In genomic region chr5:96567188-96567587, GRCh38 we compare ENCODE assay signal across 12 cellular contexts.
A peak's percentile ranks its signal among the peaks of the same experiment; 100 is the strongest.
DNase-seq lines count a peak whose midpoint lies in the region; ATAC-seq, FAIRE-seq and TF ChIP-seq lines count a peak whose summit lies in the region.
"Had no signal": no experiment of that assay in that cellular context is flagged by ENCODE, and none has a peak within 500 bp of the region (broad histone marks: within the 10 kb centered on the region; RNA-seq: fewer than 3 reads in every experiment).

No MANE protein-coding gene starts in this region.

- BruUV-seq in PC-3 (replicated peaks; lab: Mats Ljungman, UMichigan), result no TSS peak

- H3K27ac Mint-ChIP-seq in endothelial cell (ENCODE audit: unreplicated experiment), result peak overlapping the region; percentile 70

- H3K27me3 Mint-ChIP-seq in endothelial cell (ENCODE audit: unreplicated experiment), result no peaks in the 10 kb centered on the region

- no peaks in the 10 kb centered on the region for H3K9me3 Mint-ChIP-seq in endothelial cell (ENCODE audit: unreplicated experiment)

- TF ChIP-seq CTCF in A549 (IDR thresholded peaks at IDR 0.05) (no peak), PC-3 (conservative IDR thresholded peaks at IDR 0.05; ENCODE audit: low read depth, low read length) (no peak), endothelial cell (IDR thresholded peaks at IDR 0.05; ENCODE audit: unreplicated experiment) (no peak), esophagus squamous epithelium (IDR thresholded peaks at IDR 0.05) (no peak)

- peaks cover 39% of the 10 kb centered on the region for H3K4me1 Mint-ChIP-seq in endothelial cell (ENCODE audit: unreplicated experiment)

- no peak for TF ChIP-seq POLR2A in A549 (IDR thresholded peaks at IDR 0.05; ENCODE audit: low read length)
- no peak for TF ChIP-seq POLR2A in GM12891 (IDR thresholded peaks at IDR 0.05; ENCODE audit: low read depth, low read length)
- no peak for TF ChIP-seq POLR2A in esophagus squamous epithelium (IDR thresholded peaks at IDR 0.05)

- no peaks in the 10 kb centered on the region for H4K20me1 ChIP-seq in PC-3 (ENCODE audit: low read length)

- H2AFZ ChIP-seq in PC-3 (ENCODE audit: low read length), result 0 out of 2 replicates have a peak overlapping the region, but pooled peaks have one; percentile 27

- 0 out of 3 replicates have a peak overlapping the region, but pooled peaks have one; percentile 24 for H3K4me2 ChIP-seq in A549
- peak overlapping the region; percentile 27 for H3K4me2 ChIP-seq in PC-3 (ENCODE audit: low read length)

- no peaks in the 10 kb centered on the region for H3K27me3 ChIP-seq in PC-3 (ENCODE audit: low read length)
- no peaks in the 10 kb centered on the region for H3K27me3 ChIP-seq in esophagus squamous epithelium
- H3K27me3 ChIP-seq: right lobe of liver had no signal

- no peaks in the 10 kb centered on the region for H3K9me2 ChIP-seq in PC-3 (replicated peaks; ENCODE audit: low read length)

- WGBS in A549 (ENCODE audit: missing lambda C conversion rate), result 76% methylated on average over 5 of the region's 5 CpGs
- 23% methylated on average over 5 of the region's 5 CpGs for WGBS in esophagus squamous epithelium, 2 donors

- H3K4me3 Mint-ChIP-seq in endothelial cell (ENCODE audit: unreplicated experiment), result peak overlapping the region; percentile 0

- no peaks in the 10 kb centered on the region for H3F3A ChIP-seq in PC-3 (ENCODE audit: low read length, unreplicated experiment)

- no peaks in the 10 kb centered on the region for H3K79me2 ChIP-seq in PC-3 (ENCODE audit: low read length)

- no peaks in the 10 kb centered on the region for H3K36me3 Mint-ChIP-seq in endothelial cell (ENCODE audit: low read depth, unreplicated experiment)

- H3K27ac ChIP-seq in A549 (peak overlapping the region in 1 of 2 experiments; percentile 24; a peak in 1 of 6 replicates), PC-3 (ENCODE audit: low read length) (no peak overlapping the region), esophagus squamous epithelium (no peak overlapping the region)
- H3K27ac ChIP-seq: right lobe of liver had no signal

- CTCF ChIA-PET in A549 (lab: Yijun Ruan, JAX) (interaction anchor here (1.2 to 2.1 kb wide), 2 partner anchors 13 to 34 kb away, joined by 3 to 7 read pairs; no protein-coding TSS in a partner anchor), PC-3 (lab: Charles Lee) (no interaction called here)

- no peak overlapping the region for H3K9ac ChIP-seq in PC-3 (ENCODE audit: low read length)

- intact Hi-C loops in PC-3 (cut with micrococcal nuclease), result no loop called here
- intact Hi-C loops in esophagus squamous epithelium (cut with DNase I), result no loop called here

- POLR2A ChIA-PET in A549 (lab: Yijun Ruan, JAX) (no interaction called here), PC-3 (lab: Charles Lee; ENCODE audit: unreplicated experiment) (no interaction called here)

- no peaks in the 10 kb centered on the region for H3K9me3 ChIP-seq in A549
- no peaks in the 10 kb centered on the region for H3K9me3 ChIP-seq in PC-3 (ENCODE audit: low read length)
- no peaks in the 10 kb centered on the region for H3K9me3 ChIP-seq in esophagus squamous epithelium
- H3K9me3 ChIP-seq: right lobe of liver had no signal

- DNase-seq in A549 (ENCODE audit: low read depth in 1 of 2, low spot score in 1 of 2) (no peak), GM12891 (ENCODE audit: insufficient read length, low spot score) (no peak), PC-3 (peak; percentile 52), endothelial cell (ENCODE audit: low spot score) (no peak), esophagus squamous epithelium (lab: John Stamatoyannopoulos, UW) (no peak)
- DNase-seq: NCI-H524 treated with DMSO at 0.1 percent for 48 hours; right lobe of liver; stimulated activated CD8-positive, alpha-beta memory T cell treated with anti-CD3 and anti-CD28 coated beads, Interleukin-4, amount 100 ng/mL, for 48 hours had no signal

- TF ChIP-seq RAD21 in A549 (conservative IDR thresholded peaks at IDR 0.05 in 1 of 2, IDR thresholded peaks at IDR 0.05 in 1 of 2), result no peak

- no peaks in the 10 kb centered on the region for H3K36me3 ChIP-seq in PC-3 (ENCODE audit: low read depth, low read length)
- no peaks in the 10 kb centered on the region for H3K36me3 ChIP-seq in esophagus squamous epithelium
- H3K36me3 ChIP-seq: right lobe of liver had no signal

- H3K4me3 ChIP-seq in A549, result no peak overlapping the region
- H3K4me3 ChIP-seq in PC-3 (ENCODE audit: low read length), result no peak overlapping the region
- no peak overlapping the region for H3K4me3 ChIP-seq in esophagus squamous epithelium
- H3K4me3 ChIP-seq: right lobe of liver had no signal

- FAIRE-seq in A549 (lab: Jason Lieb, UNC) (no peak), GM12891 (lab: Jason Lieb, UNC) (peak; percentile 16)
- FAIRE-seq: endometrium had no signal

- H3K4me1 ChIP-seq in A549 (peaks cover 30% of the 10 kb centered on the region), PC-3 (ENCODE audit: insufficient read depth, low read length) (peaks cover 13% of the 10 kb centered on the region; the same call in 1 of the 2 replicates), esophagus squamous epithelium (peaks cover 0 to 16% (median 8%) of the 10 kb centered on the region in 3 donors)
- H3K4me1 ChIP-seq: right lobe of liver had no signal

- TF ChIP-seq EP300 in A549 (IDR thresholded peaks at IDR 0.05), result no peak

- ATAC-seq in A549, result no peak
- peak; percentile 64 for ATAC-seq in PC-3
- no peak for ATAC-seq in GM19328 (IDR thresholded peaks at IDR 0.05; ENCODE audit: unreplicated experiment)
- no peak for ATAC-seq in HG02870 (IDR thresholded peaks at IDR 0.05; ENCODE audit: unreplicated experiment)
- ATAC-seq in HG03378 (IDR thresholded peaks at IDR 0.05; ENCODE audit: unreplicated experiment), result no peak

TF ChIP-seq in A549, 52 proteins besides CTCF, POLR2A, EP300 and RAD21:
- TF ChIP-seq SREBF2 (IDR thresholded peaks at IDR 0.05) (no peak), SMC3 (IDR thresholded peaks at IDR 0.05) (no peak), JUNB (IDR thresholded peaks at IDR 0.05) (no peak), RCOR1 (IDR thresholded peaks at IDR 0.05; ENCODE audit: low read depth, low read length) (no peak), PBX3 (IDR thresholded peaks at IDR 0.05) (no peak), EHMT2 (IDR thresholded peaks at IDR 0.05; ENCODE audit: low read depth) (no peak)

TF ChIP-seq in GM12891, 5 proteins besides CTCF, POLR2A, EP300 and RAD21:
- TF ChIP-seq SPI1 (IDR thresholded peaks at IDR 0.05; ENCODE audit: low read depth, low read length) (no peak), PAX5 (IDR thresholded peaks at IDR 0.05; ENCODE audit: insufficient read depth, low read length, severe bottlenecking) (no peak), POLR2AphosphoS5 (IDR thresholded peaks at IDR 0.05; ENCODE audit: low read depth, low read length) (no peak), TAF1 (IDR thresholded peaks at IDR 0.05; ENCODE audit: low read depth, low read length) (no peak), POU2F2 (IDR thresholded peaks at IDR 0.05; ENCODE audit: low read depth, low read length) (no peak)
